ENCODE assay signal across 8 cellular contexts in genomic region chr2:20243637-20244036, GRCh38. TPM values are rescaled to one million over a fixed set of nuclear protein-coding genes. Genes with fewer than 3 reads are reported as not detected.
DNase-seq lines count a peak whose midpoint lies in the region; ATAC-seq, FAIRE-seq and TF ChIP-seq lines count a peak whose summit lies in the region.
"Not testable (repeated sequence)": the region's sequence is repeated elsewhere in the genome, so short reads cannot be mapped to it uniquely, and the experiment has no call there.

No MANE protein-coding gene starts in this region.

- H3K27me3 ChIP-seq in Caco-2 (replicated peaks; ENCODE audit: control insufficient read depth, insufficient read depth, low read length); mammary epithelial cell (ENCODE audit: insufficient read depth, low read length); HepG2 (ENCODE audit: control insufficient read depth in 1 of 2, insufficient read depth in 2 of 2, low read length in 2 of 2): not testable (repeated sequence)

- H3K4me2 ChIP-seq in mammary epithelial cell (ENCODE audit: insufficient read depth, low read depth, low read length), result not testable (repeated sequence)
- H3K4me2 ChIP-seq in HepG2 (ENCODE audit: low read depth, low read length), result 0 out of 2 replicates have a peak overlapping the region, but pooled peaks have one; percentile 48

- H4K20me1 ChIP-seq in mammary epithelial cell (ENCODE audit: insufficient read depth, low read length); HepG2 (ENCODE audit: insufficient read depth, low read length): not testable (repeated sequence)

- peak; percentile 5 for ATAC-seq in HepG2
- ATAC-seq in naive thymus-derived CD8-positive, alpha-beta T cell, result not testable (repeated sequence)

- not testable (repeated sequence) for TF ChIP-seq EP300 in HepG2 (IDR thresholded peaks at IDR 0.05; ENCODE audit: low read depth in 2 of 2, low read length in 2 of 2); HepG2 (CRISPR knock-in tag; IDR thresholded peaks at IDR 0.05; ENCODE audit: borderline replicate concordance)

- TF ChIP-seq RAD21 in HepG2 (CRISPR knock-in tag; IDR thresholded peaks at IDR 0.05), result not testable (repeated sequence)

- POLR2A ChIA-PET in Caco-2 (lab: Charles Lee); RWPE1 (lab: Yijun Ruan, JAX; ENCODE audit: low non-redundant PET); activated CD4-positive, alpha-beta T cell treated with anti-CD3 and anti-CD28 coated beads, Interleukin-2, amount 10 ng/mL, durations not matched to agents 7 days and 5 days (lab: Charles Lee); naive thymus-derived CD8-positive, alpha-beta T cell (lab: Charles Lee): not testable (repeated sequence)
- POLR2A ChIA-PET in HepG2 (lab: Yijun Ruan, JAX), result interaction anchor here (1.6 kb wide), 1 partner anchor 18 kb away, joined by 4 read pairs; the partner anchor contains the start of gene SDC1

- not testable (repeated sequence) for H3K9ac ChIP-seq in mammary epithelial cell (ENCODE audit: insufficient read depth, low read length); HepG2 (ENCODE audit: insufficient read depth, low read depth, low read length)

- dilution Hi-C loops in mammary epithelial cell (cut with HindIII; ENCODE audit: low sequenced_read_pairs), result not testable (repeated sequence)

- TF ChIP-seq CTCF in Caco-2 (IDR thresholded peaks at IDR 0.05; ENCODE audit: insufficient read depth in 1 of 2, low read depth in 1 of 2, low read length in 1 of 2, severe bottlenecking in 1 of 2, unreplicated experiment in 1 of 2); RWPE1 (conservative IDR thresholded peaks at IDR 0.05; ENCODE audit: low read depth); mammary epithelial cell (conservative IDR thresholded peaks at IDR 0.05 in 1 of 2, IDR thresholded peaks at IDR 0.05 in 1 of 2; ENCODE audit: extremely low read depth in 1 of 2, insufficient read depth in 1 of 2, low read depth in 1 of 2, low read length in 2 of 2); HepG2 (CRISPR knock-in tag; IDR thresholded peaks at IDR 0.05): not testable (repeated sequence)

- H3K79me2 ChIP-seq in mammary epithelial cell (ENCODE audit: insufficient read depth, low read length); HepG2 (ENCODE audit: insufficient read depth, low read length): not testable (repeated sequence)

- peaks cover 67% of the 10 kb centered on the region for H3K36me3 Mint-ChIP-seq in Caco-2 (ENCODE audit: insufficient read depth, unreplicated experiment)
- H3K36me3 Mint-ChIP-seq in activated CD4-positive, alpha-beta T cell treated with anti-CD3 and anti-CD28 coated beads, Interleukin-2, amount 10 ng/mL, durations not matched to agents 7 days and 5 days (ENCODE audit: low read depth), result peaks cover 25% of the 10 kb centered on the region
- H3K36me3 Mint-ChIP-seq in activated naive CD4-positive, alpha-beta T cell treated with anti-CD3 and anti-CD28 coated beads, Interleukin-2, amount 10 ng/mL, durations not matched to agents 7 days and 5 days, result peaks cover 11% of the 10 kb centered on the region
- peaks cover 8 to 27% (median 19%) of the 10 kb centered on the region in 3 donors for H3K36me3 Mint-ChIP-seq in naive thymus-derived CD8-positive, alpha-beta T cell
- H3K36me3 Mint-ChIP-seq in stimulated activated naive CD8-positive, alpha-beta T cell treated with anti-CD3 and anti-CD28 coated beads, Interleukin-15, Interleukin-2, amounts not matched to agents 100 ng/mL and 50 ng/mL, for 24 hours (ENCODE audit: low read depth), result peaks cover 25% of the 10 kb centered on the region

- H3K27ac Mint-ChIP-seq in Caco-2 (ENCODE audit: unreplicated experiment), result peak overlapping the region; percentile 71
- H3K27ac Mint-ChIP-seq in activated CD4-positive, alpha-beta T cell treated with anti-CD3 and anti-CD28 coated beads, Interleukin-2, amount 10 ng/mL, durations not matched to agents 7 days and 5 days, result peak overlapping the region; percentile 16
- peak overlapping the region; percentile 61 for H3K27ac Mint-ChIP-seq in activated naive CD4-positive, alpha-beta T cell treated with anti-CD3 and anti-CD28 coated beads, Interleukin-2, amount 10 ng/mL, durations not matched to agents 7 days and 5 days
- H3K27ac Mint-ChIP-seq in naive thymus-derived CD8-positive, alpha-beta T cell, result peak overlapping the region in 6 of 10 donors; percentile 11 to 88 (median 44)
- peak overlapping the region; percentile 26 for H3K27ac Mint-ChIP-seq in stimulated activated naive CD8-positive, alpha-beta T cell treated with anti-CD3 and anti-CD28 coated beads, Interleukin-15, Interleukin-2, amounts not matched to agents 100 ng/mL and 50 ng/mL, for 24 hours

- not testable (repeated sequence) for H3K27me3 Mint-ChIP-seq in Caco-2 (ENCODE audit: insufficient read depth, unreplicated experiment); naive thymus-derived CD8-positive, alpha-beta T cell; stimulated activated naive CD8-positive, alpha-beta T cell treated with anti-CD3 and anti-CD28 coated beads, Interleukin-15, Interleukin-2, amounts not matched to agents 100 ng/mL and 50 ng/mL, for 24 hours
- peaks cover 11% of the 10 kb centered on the region for H3K27me3 Mint-ChIP-seq in activated CD4-positive, alpha-beta T cell treated with anti-CD3 and anti-CD28 coated beads, Interleukin-2, amount 10 ng/mL, durations not matched to agents 7 days and 5 days
- peaks cover 22% of the 10 kb centered on the region for H3K27me3 Mint-ChIP-seq in activated naive CD4-positive, alpha-beta T cell treated with anti-CD3 and anti-CD28 coated beads, Interleukin-2, amount 10 ng/mL, durations not matched to agents 7 days and 5 days

- TF ChIP-seq POLR2A in HepG2 (IDR thresholded peaks at IDR 0.05; ENCODE audit: insufficient read depth in 1 of 2, low read depth in 2 of 2, low read length in 2 of 2), result not testable (repeated sequence)

- not testable (repeated sequence) for H3K9me3 ChIP-seq in Caco-2; mammary epithelial cell (replicated peaks; ENCODE audit: insufficient read depth, low read length); HepG2 (ENCODE audit: low read length)

- not testable (repeated sequence) for H3K9me3 Mint-ChIP-seq in Caco-2 (ENCODE audit: unreplicated experiment); activated CD4-positive, alpha-beta T cell treated with anti-CD3 and anti-CD28 coated beads, Interleukin-2, amount 10 ng/mL, durations not matched to agents 7 days and 5 days; activated naive CD4-positive, alpha-beta T cell treated with anti-CD3 and anti-CD28 coated beads, Interleukin-2, amount 10 ng/mL, durations not matched to agents 7 days and 5 days; naive thymus-derived CD8-positive, alpha-beta T cell; stimulated activated naive CD8-positive, alpha-beta T cell treated with anti-CD3 and anti-CD28 coated beads, Interleukin-15, Interleukin-2, amounts not matched to agents 100 ng/mL and 50 ng/mL, for 24 hours

- 95% methylated on average over 5 of the region's 5 CpGs for WGBS in mammary epithelial cell (ENCODE audit: low coverage, missing lambda C conversion rate)
- 38% methylated on average over 5 of the region's 5 CpGs for WGBS in HepG2 (ENCODE audit: low lambda C conversion rate)

- not testable (repeated sequence) for H3K4me3 ChIP-seq in Caco-2 (ENCODE audit: low read depth, low read length); mammary epithelial cell (replicated peaks in 1 of 3; ENCODE audit: insufficient read depth in 1 of 3, low read depth in 2 of 3, low read length in 3 of 3); HepG2 (replicated peaks in 1 of 3; ENCODE audit: insufficient read depth in 1 of 3, low read depth in 2 of 3, low read length in 3 of 3)

- not testable (repeated sequence) for DNase-seq in Caco-2; RWPE1 (ENCODE audit: low spot score); activated CD4-positive, alpha-beta T cell treated with anti-CD3 and anti-CD28 coated beads, Interleukin-2, amount 10 ng/mL, durations not matched to agents 7 days and 5 days; activated naive CD4-positive, alpha-beta T cell treated with anti-CD3 and anti-CD28 coated beads, Interleukin-2, amount 10 ng/mL, durations not matched to agents 7 days and 5 days; mammary epithelial cell; HepG2 (ENCODE audit: low spot score); naive thymus-derived CD8-positive, alpha-beta T cell

- H3K36me3 ChIP-seq in Caco-2 (ENCODE audit: control insufficient read depth, insufficient read depth, low read length); mammary epithelial cell (ENCODE audit: insufficient read depth, low read length); HepG2 (replicated peaks in 1 of 2; ENCODE audit: control insufficient read depth in 1 of 2, insufficient read depth in 2 of 2, low read length in 2 of 2): not testable (repeated sequence)

- H3K27ac ChIP-seq in RWPE1, result peak overlapping the region; percentile 47
- not testable (repeated sequence) for H3K27ac ChIP-seq in mammary epithelial cell (ENCODE audit: insufficient read depth, low read depth, low read length); HepG2 (ENCODE audit: extremely low read length, insufficient read depth, low read length)

- not testable (repeated sequence) for FAIRE-seq in HepG2 (lab: Jason Lieb, UNC)

- not testable (repeated sequence) for H3K4me3 Mint-ChIP-seq in Caco-2 (ENCODE audit: unreplicated experiment); activated CD4-positive, alpha-beta T cell treated with anti-CD3 and anti-CD28 coated beads, Interleukin-2, amount 10 ng/mL, durations not matched to agents 7 days and 5 days; activated naive CD4-positive, alpha-beta T cell treated with anti-CD3 and anti-CD28 coated beads, Interleukin-2, amount 10 ng/mL, durations not matched to agents 7 days and 5 days; stimulated activated naive CD8-positive, alpha-beta T cell treated with anti-CD3 and anti-CD28 coated beads, Interleukin-15, Interleukin-2, amounts not matched to agents 100 ng/mL and 50 ng/mL, for 24 hours
- peak overlapping the region in 2 of 10 donors; percentile 4 to 57 for H3K4me3 Mint-ChIP-seq in naive thymus-derived CD8-positive, alpha-beta T cell

- not testable (repeated sequence) for BruUV-seq in Caco-2 (replicated peaks; lab: Mats Ljungman, UMichigan); HepG2 (replicated peaks; lab: Mats Ljungman, UMichigan)
- TSS peak; percentile 25 for BruUV-seq in mammary epithelial cell (replicated peaks; lab: Mats Ljungman, UMichigan)

- in situ Hi-C loops in mammary epithelial cell (cut with MboI; ENCODE audit: low sequenced_read_pairs in 2 of 2); HepG2 (cut with HindIII; ENCODE audit: extremely low pct_ligation_motif_present, low pct_unique_long_range_greater_than_20kb): not testable (repeated sequence)

- not testable (repeated sequence) for H2AFZ ChIP-seq in mammary epithelial cell (ENCODE audit: low read depth, low read length); HepG2 (ENCODE audit: low read length)

- not testable (repeated sequence) for H3K4me1 ChIP-seq in Caco-2; mammary epithelial cell (ENCODE audit: insufficient read depth, low read length)
- H3K4me1 ChIP-seq in HepG2 (ENCODE audit: insufficient read depth, low read length), result peaks cover 18% of the 10 kb centered on the region

- intact Hi-C loops in Caco-2 (cut with micrococcal nuclease; ENCODE audit: unreplicated experiment); mammary epithelial cell (cut with micrococcal nuclease); HepG2 (cut with micrococcal nuclease; ENCODE audit: unreplicated experiment): not testable (repeated sequence)

- CTCF ChIA-PET in Caco-2 (lab: Charles Lee); RWPE1 (lab: Yijun Ruan, JAX); mammary epithelial cell (lab: Charles Lee; ENCODE audit: low non-redundant PET); HepG2 (lab: Yijun Ruan, JAX; ENCODE audit: low intra/inter-chr PET ratio, low total read pairs): not testable (repeated sequence)
- CTCF ChIA-PET in activated CD4-positive, alpha-beta T cell treated with anti-CD3 and anti-CD28 coated beads, Interleukin-2, amount 10 ng/mL, durations not matched to agents 7 days and 5 days (lab: Charles Lee), result interaction anchor here (1.2 kb wide), 1 partner anchor 45 kb away, joined by 3 read pairs; no protein-coding TSS in a partner anchor
- CTCF ChIA-PET in activated naive CD4-positive, alpha-beta T cell treated with anti-CD3 and anti-CD28 coated beads, Interleukin-2, amount 10 ng/mL, durations not matched to agents 7 days and 5 days (lab: Charles Lee), result interaction anchor here (1.3 to 1.5 kb wide), 2 partner anchors 12 to 180 kb away, joined by 4 to 7 read pairs; no protein-coding TSS in a partner anchor

- not testable (repeated sequence) for H3K4me1 Mint-ChIP-seq in Caco-2 (ENCODE audit: low read depth, unreplicated experiment); activated CD4-positive, alpha-beta T cell treated with anti-CD3 and anti-CD28 coated beads, Interleukin-2, amount 10 ng/mL, durations not matched to agents 7 days and 5 days; activated naive CD4-positive, alpha-beta T cell treated with anti-CD3 and anti-CD28 coated beads, Interleukin-2, amount 10 ng/mL, durations not matched to agents 7 days and 5 days; stimulated activated naive CD8-positive, alpha-beta T cell treated with anti-CD3 and anti-CD28 coated beads, Interleukin-15, Interleukin-2, amounts not matched to agents 100 ng/mL and 50 ng/mL, for 24 hours (ENCODE audit: low read depth)
- H3K4me1 Mint-ChIP-seq in naive thymus-derived CD8-positive, alpha-beta T cell, result peaks cover 5 to 17% (median 11%) of the 10 kb centered on the region in 4 donors

RNA-seq across cellular contexts. Expression of gene SDC1, which starts 18.7 kb away (rescaled TPM):
- total RNA-seq in Caco-2 (2022), result 23.5 and 24.3 TPM in 2 replicates
- under 1 TPM in 1 of 2 experiments, not detected in 1; 0.19 TPM for total RNA-seq in activated CD4-positive, alpha-beta T cell treated with anti-CD3 and anti-CD28 coated beads, Interleukin-2, amount 10 ng/mL, durations not matched to agents 7 days and 5 days
- total RNA-seq in mammary epithelial cell, result 1,000 to 10,000 TPM in 1 of 2 donors, 100 to 1,000 TPM in 1; 574 to 1,408 TPM
- 1,215 TPM for polyA plus RNA-seq in mammary epithelial cell
- 602 TPM for polyA minus RNA-seq in mammary epithelial cell
- total RNA-seq in HepG2 (2016; rRNA removed; fragmentation: Illumina TruSeq; extraction: Trizol), result 47.5 and 119 TPM in 2 replicates
- 9.3 and 11.1 TPM in 2 replicates for total RNA-seq in HepG2 (2016; cell fraction: cytosol; rRNA removed; fragmentation: Illumina TruSeq; extraction: Trizol; ENCODE audit: low read depth)
- 45.4 and 119 TPM in 2 replicates for total RNA-seq in HepG2 (2016; cell fraction: insoluble cytoplasmic fraction; rRNA removed; fragmentation: Illumina TruSeq; extraction: Trizol)
- 27.4 and 30.5 TPM in 2 replicates for total RNA-seq in HepG2 (2016; cell fraction: membrane; rRNA removed; fragmentation: Illumina TruSeq; extraction: Trizol)
- total RNA-seq in HepG2 (2016; cell fraction: nucleus; rRNA removed; fragmentation: Illumina TruSeq; extraction: Trizol), result 90.3 and 111 TPM in 2 replicates
- 108 and 113 TPM in 2 replicates for polyA plus RNA-seq in HepG2 (2011; rRNA removed)
- 78.7 and 130 TPM in 2 replicates for polyA plus RNA-seq in HepG2 (2011; cell fraction: cytosol; rRNA removed)
- polyA plus RNA-seq in HepG2 (2011; cell fraction: nucleus; rRNA removed), result 66.7 and 76.2 TPM in 2 replicates
- polyA plus RNA-seq in HepG2 (2012), result 44.8 and 48.6 TPM in 2 replicates
- polyA plus RNA-seq in HepG2 (2016; cell fraction: cytosol; fragmentation: Illumina TruSeq; extraction: Trizol; ENCODE audit: low read depth), result 8.7 TPM in 2 replicates
- 49.7 and 54.3 TPM in 2 replicates for polyA plus RNA-seq in HepG2 (2016; cell fraction: insoluble cytoplasmic fraction; fragmentation: Illumina TruSeq; extraction: Trizol; ENCODE audit: low read depth)
- polyA plus RNA-seq in HepG2 (2016; cell fraction: membrane; fragmentation: Illumina TruSeq; extraction: Trizol; ENCODE audit: low read depth), result 17.8 and 18.0 TPM in 2 replicates
- polyA plus RNA-seq in HepG2 (2016; cell fraction: nucleus; fragmentation: Illumina TruSeq; extraction: Trizol; ENCODE audit: insufficient read depth, low read depth), result 156 and 173 TPM in 2 replicates
- polyA minus RNA-seq in HepG2 (2011; rRNA and poly(A)+ RNA removed; ENCODE audit: low replicate concordance), result 13.0 and 159 TPM in 2 replicates
- polyA minus RNA-seq in HepG2 (2011; cell fraction: cytosol; rRNA and poly(A)+ RNA removed), result 69.2 and 73.2 TPM in 2 replicates
- 14.8 and 16.3 TPM in 2 replicates for polyA minus RNA-seq in HepG2 (2011; cell fraction: nucleus; rRNA and poly(A)+ RNA removed)
- not detected for total RNA-seq in naive thymus-derived CD8-positive, alpha-beta T cell
- not detected for polyA plus RNA-seq in naive thymus-derived CD8-positive, alpha-beta T cell

Comparison
In these comparisons a context has a peak if more than half of its experiments do, and no peak if none do; other contexts are left out.
1. H3K27ac Mint-ChIP-seq: peak in every context shown above with its lines; median percentile 71 in Caco-2; 61 in activated naive CD4-positive, alpha-beta T cell treated with anti-CD3 and anti-CD28 coated beads, Interleukin-2, amount 10 ng/mL, durations not matched to agents 7 days and 5 days; 44 in naive thymus-derived CD8-positive, alpha-beta T cell; 26 in stimulated activated naive CD8-positive, alpha-beta T cell treated with anti-CD3 and anti-CD28 coated beads, Interleukin-15, Interleukin-2, amounts not matched to agents 100 ng/mL and 50 ng/mL, for 24 hours; 16 in activated CD4-positive, alpha-beta T cell treated with anti-CD3 and anti-CD28 coated beads, Interleukin-2, amount 10 ng/mL, durations not matched to agents 7 days and 5 days.
2. RNA of gene SDC1, which starts 18.7 kb away (total RNA-seq): 574 to 1,408 TPM in mammary epithelial cell, 9.3 to 119 TPM in HepG2 and 23.5 to 24.3 TPM in Caco-2; 0.19 TPM in activated CD4-positive, alpha-beta T cell treated with anti-CD3 and anti-CD28 coated beads, Interleukin-2, amount 10 ng/mL, durations not matched to agents 7 days and 5 days and not detected in naive thymus-derived CD8-positive, alpha-beta T cell; every median in the first group is over 4 times any median in the second.